ENCODE assay signal across 9 cellular contexts in the genomic region with DNA sequence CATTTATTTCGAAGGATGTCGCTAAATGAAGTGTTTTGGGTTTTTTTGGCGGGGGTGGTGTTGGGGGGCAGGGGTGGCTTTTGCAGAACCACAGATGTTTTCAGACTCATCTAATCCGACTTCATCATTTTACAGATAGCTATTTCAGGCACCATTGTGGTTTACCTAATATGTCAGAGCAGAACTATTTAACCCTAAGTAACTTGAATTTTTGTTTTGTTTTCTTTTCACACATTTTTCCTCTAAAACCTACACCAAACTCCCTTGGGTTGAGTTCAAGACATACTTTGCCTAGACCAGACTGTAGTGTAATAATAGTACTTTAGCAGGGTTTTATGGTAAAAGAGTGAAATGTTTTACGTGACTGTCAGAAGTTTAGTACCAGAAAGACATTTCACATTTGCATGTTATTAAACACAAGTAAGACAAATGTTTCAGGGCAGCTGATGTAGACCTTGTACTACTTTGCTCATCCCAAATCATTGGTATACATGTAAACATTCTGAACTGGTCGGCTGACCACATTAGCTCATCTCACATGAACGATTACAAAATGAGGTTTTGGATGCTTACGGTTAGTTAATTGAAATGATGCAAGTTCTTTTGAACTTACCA. TPM values are rescaled to one million over a fixed set of nuclear protein-coding genes. Genes with fewer than 3 reads are reported as not detected.
A peak's percentile ranks its signal among the peaks of the same experiment; 100 is the strongest.
DNase-seq lines count a peak whose midpoint lies in the region; ATAC-seq lines count a peak whose summit lies in the region.
"Had no signal": no experiment of that assay in that cellular context is flagged by ENCODE, and none has a peak within 500 bp of the region (broad histone marks: within the 10 kb centered on the region; RNA-seq: fewer than 3 reads in every experiment).

No MANE protein-coding gene starts in this region.

- peak overlapping the region; percentile 18 to 62 (median 46); a peak in 18 of 22 replicates for H3K4me2 ChIP-seq in BLaER1 treated with 17β-estradiol and CSF1 and Interleukin-3, amounts not matched to agents 10 nM and 100 nM

- peaks cover 0 to 8% (median 0%) of the 10 kb centered on the region in 11 experiments; a peak in 4 of 22 replicates for H3K9me3 ChIP-seq in BLaER1 treated with 17β-estradiol and CSF1 and Interleukin-3, amounts not matched to agents 10 nM and 100 nM (replicated peaks in 1 of 11)

- H3K36me3 Mint-ChIP-seq in effector memory CD8-positive, alpha-beta T cell (ENCODE audit: insufficient read depth): peaks cover 5% of the 10 kb centered on the region
- peaks cover 26% of the 10 kb centered on the region for H3K36me3 Mint-ChIP-seq in T-cell
- peaks cover 24% of the 10 kb centered on the region for H3K36me3 Mint-ChIP-seq in activated naive CD4-positive, alpha-beta T cell treated with anti-CD3 and anti-CD28 coated beads for 36 hours (ENCODE audit: low read depth)

- H3K27me3 ChIP-seq in BLaER1 treated with 17β-estradiol and CSF1 and Interleukin-3, amounts not matched to agents 10 nM and 100 nM: no peaks in the 10 kb centered on the region

- ATAC-seq in GM19463 (IDR thresholded peaks at IDR 0.05; ENCODE audit: unreplicated experiment) (peak; percentile 73), HG03439 (IDR thresholded peaks at IDR 0.05; ENCODE audit: unreplicated experiment) (peak; percentile 85), T-cell (replicated peaks in 1 of 4) (no peak)
- ATAC-seq in effector memory CD8-positive, alpha-beta T cell (replicated peaks): peak; percentile 63
- ATAC-seq: HCT116 had no signal

- peaks cover 9 to 33% (median 19%) of the 10 kb centered on the region in 10 experiments for H3K4me1 ChIP-seq in BLaER1 treated with 17β-estradiol and CSF1 and Interleukin-3, amounts not matched to agents 10 nM and 100 nM

- H4K20me1 ChIP-seq in BLaER1 treated with 17β-estradiol and CSF1 and Interleukin-3, amounts not matched to agents 10 nM and 100 nM: peaks cover 0 to 57% (median 10%) of the 10 kb centered on the region in 11 experiments; a peak in 13 of 22 replicates

- no peak for DNase-seq in effector memory CD8-positive, alpha-beta T cell
- DNase-seq in NCI-H774 (lab: John Stamatoyannopoulos, UW): no peak
- no peak for DNase-seq in T-cell
- no peak for DNase-seq in stimulated activated CD4-positive, alpha-beta T cell treated with anti-CD3 and anti-CD28 coated beads, Interleukin-15, amount 100 ng/mL, for 24 hours
- no peak for DNase-seq in activated naive CD4-positive, alpha-beta T cell treated with anti-CD3 and anti-CD28 coated beads for 36 hours

- peak overlapping the region in 8 of 11 experiments; percentile 5 to 62 (median 36); a peak in 11 of 22 replicates for H3K27ac ChIP-seq in BLaER1 treated with 17β-estradiol and CSF1 and Interleukin-3, amounts not matched to agents 10 nM and 100 nM

- H3K4me3 ChIP-seq in BLaER1 treated with 17β-estradiol and CSF1 and Interleukin-3, amounts not matched to agents 10 nM and 100 nM: no peak overlapping the region

- intact Hi-C loops in activated naive CD4-positive, alpha-beta T cell treated with anti-CD3 and anti-CD28 coated beads for 36 hours (cut with micrococcal nuclease): no loop called here

- POLR2A ChIA-PET in T-cell (lab: Charles Lee): interaction anchor here in 1 of 2 donors (0.7 to 1.7 kb wide), 2 partner anchors 47 to 52 kb away, joined by 4 to 6 read pairs; no protein-coding TSS in a partner anchor

- peak overlapping the region in 1 of 2 donors; percentile 13 for H3K4me3 Mint-ChIP-seq in effector memory CD8-positive, alpha-beta T cell
- H3K4me3 Mint-ChIP-seq in T-cell: no peak overlapping the region
- H3K4me3 Mint-ChIP-seq in activated naive CD4-positive, alpha-beta T cell treated with anti-CD3 and anti-CD28 coated beads for 36 hours: no peak overlapping the region

- peak overlapping the region in 2 of 11 experiments; percentile 8; a peak in 4 of 22 replicates for H3K9ac ChIP-seq in BLaER1 treated with 17β-estradiol and CSF1 and Interleukin-3, amounts not matched to agents 10 nM and 100 nM

- CTCF ChIA-PET in T-cell (lab: Charles Lee): interaction anchor here in 1 of 2 donors (0.8 to 1.7 kb wide), 2 partner anchors 36 to 41 kb away, joined by 4 to 8 read pairs; no protein-coding TSS in a partner anchor
- CTCF ChIA-PET in activated naive CD4-positive, alpha-beta T cell treated with anti-CD3 and anti-CD28 coated beads for 36 hours (lab: Charles Lee): no interaction called here

- no peaks in the 10 kb centered on the region for H3K9me3 Mint-ChIP-seq in effector memory CD8-positive, alpha-beta T cell
- H3K9me3 Mint-ChIP-seq in T-cell: no peaks in the 10 kb centered on the region
- no peaks in the 10 kb centered on the region for H3K9me3 Mint-ChIP-seq in activated naive CD4-positive, alpha-beta T cell treated with anti-CD3 and anti-CD28 coated beads for 36 hours

- H3K36me3 ChIP-seq in BLaER1 treated with 17β-estradiol and CSF1 and Interleukin-3, amounts not matched to agents 10 nM and 100 nM: peaks cover 0 to 26% (median 13%) of the 10 kb centered on the region in 11 experiments; a peak in 15 of 22 replicates

- H3K4me1 Mint-ChIP-seq in effector memory CD8-positive, alpha-beta T cell (ENCODE audit: low read depth in 2 of 2): peaks cover 32 to 59% of the 10 kb centered on the region in 2 donors
- peaks cover 69 to 78% (median 70%) of the 10 kb centered on the region in 3 donors for H3K4me1 Mint-ChIP-seq in T-cell
- H3K4me1 Mint-ChIP-seq in activated naive CD4-positive, alpha-beta T cell treated with anti-CD3 and anti-CD28 coated beads for 36 hours (ENCODE audit: low read depth): peaks cover 31% of the 10 kb centered on the region

- H3K27ac Mint-ChIP-seq in effector memory CD8-positive, alpha-beta T cell: peak overlapping the region; percentile 7 to 41
- H3K27ac Mint-ChIP-seq in T-cell: peak overlapping the region in 1 of 2 donors; percentile 2
- H3K27ac Mint-ChIP-seq in activated naive CD4-positive, alpha-beta T cell treated with anti-CD3 and anti-CD28 coated beads for 36 hours: no peak overlapping the region

- H3K27me3 Mint-ChIP-seq in effector memory CD8-positive, alpha-beta T cell: no peaks in the 10 kb centered on the region
- H3K27me3 Mint-ChIP-seq in T-cell: no peaks in the 10 kb centered on the region
- H3K27me3 Mint-ChIP-seq in activated naive CD4-positive, alpha-beta T cell treated with anti-CD3 and anti-CD28 coated beads for 36 hours (ENCODE audit: low read depth): no peaks in the 10 kb centered on the region

RNA-seq across cellular contexts. Expression of a gene that starts 37.7 kb away (rescaled TPM):
- 10 to 100 TPM; 60.6 to 90.3 (median 65.0) TPM for total RNA-seq in T-cell
- total RNA-seq in activated naive CD4-positive, alpha-beta T cell treated with anti-CD3 and anti-CD28 coated beads for 36 hours: 10 to 100 TPM; 36.0 to 42.6 TPM

Comparison
In these comparisons a context has a peak if more than half of its experiments do, and no peak if none do; other contexts are left out.
1. ATAC-seq: peak in GM19463 (single experiment), HG03439 (single experiment) and effector memory CD8-positive, alpha-beta T cell (single experiment); none in T-cell (0 of 4).